1 cellular context compared by ENCODE assay signal in genomic region chr1:172351347-172351746, GRCh38.
TF ChIP-seq lines count a peak whose summit lies in the region.

No MANE protein-coding gene starts in this region.

TF ChIP-seq in Ishikawa, 13 proteins besides CTCF, POLR2A, EP300 and RAD21 (continued from another document):
- TF ChIP-seq, protein P1, sequence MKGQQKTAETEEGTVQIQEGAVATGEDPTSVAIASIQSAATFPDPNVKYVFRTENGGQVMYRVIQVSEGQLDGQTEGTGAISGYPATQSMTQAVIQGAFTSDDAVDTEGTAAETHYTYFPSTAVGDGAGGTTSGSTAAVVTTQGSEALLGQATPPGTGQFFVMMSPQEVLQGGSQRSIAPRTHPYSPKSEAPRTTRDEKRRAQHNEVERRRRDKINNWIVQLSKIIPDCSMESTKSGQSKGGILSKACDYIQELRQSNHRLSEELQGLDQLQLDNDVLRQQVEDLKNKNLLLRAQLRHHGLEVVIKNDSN (IDR thresholded peaks at IDR 0.05): no peak
- TF ChIP-seq TAF1 (IDR thresholded peaks at IDR 0.05; ENCODE audit: low read depth) (no peak), EGR1 (IDR thresholded peaks at IDR 0.05) (no peak), REST (IDR thresholded peaks at IDR 0.05; ENCODE audit: low read depth) (no peak), ZBTB7A (IDR thresholded peaks at IDR 0.05; ENCODE audit: low read depth) (no peak)
